Comparison of ENCODE assay signal across 9 cellular contexts in genomic region chr3:52253314-52254260, GRCh38. TPM values are rescaled to one million over a fixed set of nuclear protein-coding genes. Genes with fewer than 3 reads are reported as not detected.
DNase-seq lines count a peak whose midpoint lies in the region; ATAC-seq, FAIRE-seq and TF ChIP-seq lines count a peak whose summit lies in the region.
"Had no signal": no experiment of that assay in that cellular context is flagged by ENCODE, and none has a peak within 500 bp of the region (broad histone marks: within the 10 kb centered on the region; RNA-seq: fewer than 3 reads in every experiment).

No MANE protein-coding gene starts in this region.

- intact Hi-C loops in Calu3 (cut with micrococcal nuclease; ENCODE audit: unreplicated experiment) = no loop called here

- TF ChIP-seq CTCF in Calu3 (IDR thresholded peaks at IDR 0.05; ENCODE audit: unreplicated experiment) = no peak

- BruUV-seq in Calu3 (replicated peaks; lab: Mats Ljungman, UMichigan) = no TSS peak

- no peak overlapping the region for H3K27ac Mint-ChIP-seq in Calu3 (ENCODE audit: unreplicated experiment)

- H3K9me3 Mint-ChIP-seq in Calu3 (ENCODE audit: low read depth, unreplicated experiment) = no peaks in the 10 kb centered on the region

- no peaks in the 10 kb centered on the region for H3K4me1 Mint-ChIP-seq in Calu3 (ENCODE audit: low read depth, unreplicated experiment)

- H3K36me3 Mint-ChIP-seq in Calu3 (ENCODE audit: insufficient read depth, unreplicated experiment) = peaks cover 62% of the 10 kb centered on the region

- DNase-seq in RCC 7860 (ENCODE audit: low spot score) (peak; percentile 3), left lobe of liver (ENCODE audit: low spot score) (no peak), NCI-H1417 (lab: John Stamatoyannopoulos, UW) (no peak), Calu3 (no peak)
- DNase-seq in activated gamma-delta T cell treated with anti-CD3 and anti-CD28 coated beads, Interleukin-2, amount 50 U/mL, for 16 hours (ENCODE audit: low read depth) = peak; percentile 83
- peak; percentile 73 to 85 for DNase-seq in stimulated activated CD8-positive, alpha-beta memory T cell treated with anti-CD3 and anti-CD28 coated beads, Interleukin-15, amount 100 ng/mL, for 4 hours (ENCODE audit: low read depth in 2 of 2)

- no peaks in the 10 kb centered on the region for H3K27me3 Mint-ChIP-seq in Calu3 (ENCODE audit: unreplicated experiment)

- ATAC-seq in GM18517 (IDR thresholded peaks at IDR 0.05; ENCODE audit: unreplicated experiment) = peak; percentile 93
- peak; percentile 86 for ATAC-seq in HG02938 (IDR thresholded peaks at IDR 0.05; ENCODE audit: unreplicated experiment)
- peak; percentile 20 for ATAC-seq in left lobe of liver

- FAIRE-seq in RCC 7860 (lab: Jason Lieb, UNC) = no peak

- H3K4me3 Mint-ChIP-seq in Calu3 (ENCODE audit: low read depth, unreplicated experiment) = no peak overlapping the region

- CTCF ChIA-PET in Calu3 (lab: Charles Lee) = interaction anchor here (0.6 to 0.7 kb wide), 3 partner anchors 47 to 280 kb away, joined by 3 to 7 read pairs (median 3); no protein-coding TSS in a partner anchor

RNA-seq across cellular contexts. Expression of gene PPM1M, which starts 8.0 kb away (rescaled TPM):
- total RNA-seq in left lobe of liver (4.2 TPM), Calu3 (2022) (6.5 and 7.1 TPM in 2 replicates)

RNA-seq across cellular contexts. Expression of gene TWF2, which starts 14.6 kb away (rescaled TPM):
- total RNA-seq in left lobe of liver (16.8 TPM), Calu3 (2022) (48.1 and 49.1 TPM in 2 replicates)

RNA-seq across cellular contexts. Expression of gene WDR82, which starts 24.9 kb away (rescaled TPM):
- total RNA-seq in left lobe of liver (18.6 TPM), Calu3 (2022) (55.4 and 59.7 TPM in 2 replicates)

RNA-seq across cellular contexts. Expression of gene TLR9, which starts 28.1 kb away (rescaled TPM):
- total RNA-seq in left lobe of liver = not detected
- total RNA-seq in Calu3 (2022) = 0.14 and 0.27 TPM in 2 replicates
- total RNA-seq: M059J had no signal

RNA-seq across cellular contexts. Expression of gene GLYCTK, which starts 34.0 kb away (rescaled TPM):
- total RNA-seq in left lobe of liver (396 TPM), Calu3 (2022) (9.4 and 10.7 TPM in 2 replicates)

Comparison
In these comparisons a context has a peak if more than half of its experiments do, and no peak if none do; other contexts are left out.
1. ATAC-seq: peak in every context shown above with its lines; median percentile 93 in GM18517; 86 in HG02938; 20 in left lobe of liver.
2. DNase-seq: peak in RCC 7860 (single experiment), activated gamma-delta T cell treated with anti-CD3 and anti-CD28 coated beads, Interleukin-2, amount 50 U/mL, for 16 hours (single experiment) and stimulated activated CD8-positive, alpha-beta memory T cell treated with anti-CD3 and anti-CD28 coated beads, Interleukin-15, amount 100 ng/mL, for 4 hours (2 of 2); none in left lobe of liver (single experiment), NCI-H1417 (0 of 3) and Calu3 (single experiment).